Comparison of ENCODE assay signal across 6 cellular contexts in the genomic region with DNA sequence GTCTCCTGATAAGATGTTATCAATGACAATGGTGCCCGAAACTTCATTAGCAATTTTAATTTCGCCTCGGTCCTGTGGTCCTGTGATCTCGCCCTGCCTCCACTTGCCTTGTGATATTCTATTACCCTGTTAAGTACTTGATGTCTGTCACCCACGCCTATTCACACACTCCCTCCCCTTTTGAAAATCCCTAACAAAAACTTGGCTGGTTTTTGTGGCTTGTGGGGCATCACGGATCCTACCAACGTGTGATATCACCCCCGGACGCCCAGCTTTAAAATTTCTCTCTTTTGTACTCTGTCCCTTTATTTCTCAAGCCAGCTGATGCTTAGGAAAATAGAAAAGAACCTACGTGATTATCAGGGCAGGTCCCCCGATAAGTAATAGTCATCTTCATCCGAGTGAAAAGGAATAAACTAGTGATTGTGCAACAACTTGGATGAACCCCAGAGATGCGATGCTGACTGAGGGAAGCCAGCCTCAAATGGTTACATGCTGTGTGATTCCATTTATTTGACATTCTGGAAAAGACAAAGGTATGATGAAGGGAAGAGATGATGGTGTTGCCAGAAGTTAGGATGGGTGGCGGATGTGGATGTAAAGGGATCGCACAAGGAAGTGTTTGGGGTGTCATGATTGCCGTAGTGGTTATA. TPM values are rescaled to one million over a fixed set of nuclear protein-coding genes. Genes with fewer than 3 reads are reported as not detected.
DNase-seq lines count a peak whose midpoint lies in the region; ATAC-seq and TF ChIP-seq lines count a peak whose summit lies in the region.
"Not testable (repeated sequence)": the region's sequence is repeated elsewhere in the genome, so short reads cannot be mapped to it uniquely, and the experiment has no call there.

No MANE protein-coding gene starts in this region.

- not testable (repeated sequence) for H3K27ac ChIP-seq in H9 (ENCODE audit: insufficient read length, low read depth, low read length); IMR-90 (ENCODE audit: insufficient read depth, low read length); endodermal cell (ENCODE audit: low read depth, low read length); mesendoderm (ENCODE audit: low read depth, low read length)
- peak overlapping the region; percentile 91 for H3K27ac ChIP-seq in HUES48 (ENCODE audit: low read depth, low read length)

- H2BK12ac ChIP-seq in H9 (ENCODE audit: insufficient read length, low read depth, low read length) = not testable (repeated sequence)

- not testable (repeated sequence) for H3K9me1 ChIP-seq in IMR-90 (ENCODE audit: insufficient read depth, low read length)

- not testable (repeated sequence) for H3K27me3 ChIP-seq in H9 (ENCODE audit: insufficient read depth, low read length); HUES48 (ENCODE audit: control insufficient read depth, insufficient read depth, low read length); IMR-90 (ENCODE audit: control insufficient read depth, insufficient read depth, low read length); endodermal cell (ENCODE audit: control insufficient read depth, insufficient read depth, low read length, poor library complexity, severe bottlenecking); mesendoderm (ENCODE audit: insufficient read depth, low read length, poor library complexity)

- not testable (repeated sequence) for H3K79me2 ChIP-seq in H9 (ENCODE audit: insufficient read depth, low read length); mesendoderm (ENCODE audit: control insufficient read depth, insufficient read depth, low read length)

- not testable (repeated sequence) for H3K23ac ChIP-seq in H9 (ENCODE audit: insufficient read length, low read depth, low read length); IMR-90 (ENCODE audit: low read depth, low read length); mesendoderm (ENCODE audit: low read length)

- not testable (repeated sequence) for H2BK5ac ChIP-seq in H9 (ENCODE audit: insufficient read length, low read length); IMR-90 (ENCODE audit: low read depth, low read length, poor library complexity, severe bottlenecking)
- peak overlapping the region; percentile 79 for H2BK5ac ChIP-seq in mesendoderm (ENCODE audit: low read length)

- peaks cover 8 to 43% (median 24%) of the 10 kb centered on the region in 3 experiments; a peak in 6 of 7 replicates for H3K36me3 Mint-ChIP-seq in H9 (ENCODE audit: insufficient read depth in 1 of 3, low read depth in 3 of 3)
- H3K36me3 Mint-ChIP-seq in activated T-cell treated with anti-CD3 and anti-CD28 coated beads, Interleukin-2, amount 50 U/mL, for 24 hours (ENCODE audit: low read depth) = peaks cover 80% of the 10 kb centered on the region
- peaks cover 55% of the 10 kb centered on the region for H3K36me3 Mint-ChIP-seq in endodermal cell (ENCODE audit: low read depth)

- ATAC-seq in IMR-90 (ENCODE audit: low read depth) = not testable (repeated sequence)

- H3K79me1 ChIP-seq in H9 (ENCODE audit: insufficient read depth, low read depth, low read length, poor library complexity, severe bottlenecking); mesendoderm (ENCODE audit: low read length): not testable (repeated sequence)
- peaks cover 3 to 19% of the 10 kb centered on the region in 2 experiments; a peak in 3 of 4 replicates for H3K79me1 ChIP-seq in IMR-90 (ENCODE audit: low read depth in 1 of 2, low read length in 2 of 2)

- not testable (repeated sequence) for DNase-seq in H9; IMR-90; activated T-cell treated with anti-CD3 and anti-CD28 coated beads, Interleukin-2, amount 50 U/mL, for 24 hours
- DNase-seq in endodermal cell (peak; percentile 79), mesendoderm (peak; percentile 58)

- H2BK15ac ChIP-seq in H9 (ENCODE audit: low read depth, low read length); IMR-90 (ENCODE audit: low read depth, low read length); mesendoderm (replicated peaks; ENCODE audit: low read depth): not testable (repeated sequence)

- not testable (repeated sequence) for H3K56ac ChIP-seq in H9 (ENCODE audit: insufficient read length, low read depth, low read length); IMR-90 (ENCODE audit: extremely low read depth, insufficient read depth, low read length)
- H3K56ac ChIP-seq in mesendoderm (ENCODE audit: low read length) = peak overlapping the region; percentile 40

- TF ChIP-seq RAD21 in IMR-90 (IDR thresholded peaks at IDR 0.05; ENCODE audit: low read length) = not testable (repeated sequence)

- H2BK20ac ChIP-seq in H9 (ENCODE audit: low read depth, low read length, poor library complexity, severe bottlenecking); IMR-90 (ENCODE audit: low read depth, low read length): not testable (repeated sequence)

- TF ChIP-seq CTCF in H9 (conservative IDR thresholded peaks at IDR 0.05); IMR-90 (conservative IDR thresholded peaks at IDR 0.05; ENCODE audit: low read depth, low read length); endodermal cell (conservative IDR thresholded peaks at IDR 0.05): not testable (repeated sequence)

- H3K27me3 Mint-ChIP-seq in H9 (ENCODE audit: low read depth); activated T-cell treated with anti-CD3 and anti-CD28 coated beads, Interleukin-2, amount 50 U/mL, for 24 hours; endodermal cell (ENCODE audit: insufficient read depth): not testable (repeated sequence)

- TF ChIP-seq POLR2A in IMR-90 (IDR thresholded peaks at IDR 0.05; ENCODE audit: low read depth, low read length) = not testable (repeated sequence)

- H4K91ac ChIP-seq in H9 (ENCODE audit: insufficient read length, low read depth, low read length); IMR-90 (ENCODE audit: insufficient read depth, low read depth, low read length): not testable (repeated sequence)

- not testable (repeated sequence) for H3K9me3 Mint-ChIP-seq in H9; activated T-cell treated with anti-CD3 and anti-CD28 coated beads, Interleukin-2, amount 50 U/mL, for 24 hours; endodermal cell

- not testable (repeated sequence) for H4K8ac ChIP-seq in H9 (replicated peaks; ENCODE audit: insufficient read length, low read depth, low read length); IMR-90 (ENCODE audit: low read depth in 2 of 2, low read length in 2 of 2); mesendoderm (ENCODE audit: low read depth, low read length)

- H2AFZ ChIP-seq in H9 (ENCODE audit: low read length); IMR-90 (replicated peaks; ENCODE audit: low read length, poor library complexity): not testable (repeated sequence)

- H3K9me3 ChIP-seq in H9 (ENCODE audit: control insufficient read depth, low read depth, low read length); HUES48 (ENCODE audit: control insufficient read depth, insufficient read depth, low read length); IMR-90 (ENCODE audit: control insufficient read depth, insufficient read depth, low read length); endodermal cell (ENCODE audit: control insufficient read depth, low read length): not testable (repeated sequence)

- in situ Hi-C loops in IMR-90 (cut with MboI; ENCODE audit: low sequenced_read_pairs) = not testable (repeated sequence)

- H3T11ph ChIP-seq in H9 (ENCODE audit: low read length) = not testable (repeated sequence)

- H3K27ac Mint-ChIP-seq in H9 (peak overlapping the region in 2 of 3 experiments; percentile 51 to 55; a peak in 4 of 7 replicates), endodermal cell (peak overlapping the region; percentile 13)
- peak overlapping the region; percentile 19 for H3K27ac Mint-ChIP-seq in activated T-cell treated with anti-CD3 and anti-CD28 coated beads, Interleukin-2, amount 50 U/mL, for 24 hours

- not testable (repeated sequence) for H3K4me3 ChIP-seq in HUES48 (ENCODE audit: low read depth, low read length); IMR-90 (ENCODE audit: insufficient read depth, low read depth, low read length); endodermal cell (ENCODE audit: low read length); mesendoderm (ENCODE audit: low read length)

- POLR2A ChIA-PET in IMR-90 (lab: Charles Lee; ENCODE audit: unreplicated experiment) = not testable (repeated sequence)

- peaks cover 24% of the 10 kb centered on the region for H3K36me3 ChIP-seq in HUES48 (ENCODE audit: control insufficient read depth, insufficient read depth, low read length)
- peaks cover 20% of the 10 kb centered on the region for H3K36me3 ChIP-seq in IMR-90 (ENCODE audit: control insufficient read depth, insufficient read depth, low read length)
- H3K36me3 ChIP-seq in endodermal cell (ENCODE audit: control insufficient read depth, insufficient read depth, low read length) = peaks cover 36% of the 10 kb centered on the region
- not testable (repeated sequence) for H3K36me3 ChIP-seq in mesendoderm (ENCODE audit: control insufficient read depth, insufficient read depth, low read length)

- dilution Hi-C loops in IMR-90 (cut with HindIII; ENCODE audit: low sequenced_read_pairs, unreplicated experiment) = not testable (repeated sequence)

- CTCF ChIA-PET in IMR-90 (lab: Yijun Ruan, JAX) = not testable (repeated sequence)

- peaks cover 30 to 37% of the 10 kb centered on the region in 2 experiments for H3K4me1 Mint-ChIP-seq in H9
- peaks cover 14% of the 10 kb centered on the region for H3K4me1 Mint-ChIP-seq in activated T-cell treated with anti-CD3 and anti-CD28 coated beads, Interleukin-2, amount 50 U/mL, for 24 hours (ENCODE audit: low read depth)
- H3K4me1 Mint-ChIP-seq in endodermal cell = not testable (repeated sequence)

- H3K14ac ChIP-seq in H9 (ENCODE audit: insufficient read depth, low read length); IMR-90 (replicated peaks; ENCODE audit: low read depth, low read length): not testable (repeated sequence)

- peak overlapping the region in 1 of 2 experiments; percentile 1; a peak in 3 of 5 replicates for H3K4me3 Mint-ChIP-seq in H9
- not testable (repeated sequence) for H3K4me3 Mint-ChIP-seq in activated T-cell treated with anti-CD3 and anti-CD28 coated beads, Interleukin-2, amount 50 U/mL, for 24 hours; endodermal cell

- not testable (repeated sequence) for H3K23me2 ChIP-seq in H9 (ENCODE audit: insufficient read length, low read depth, low read length, poor library complexity, severe bottlenecking)

- WGBS in H9 (ENCODE audit: extremely low coverage, insufficient read length, low lambda C conversion rate) = 100% methylated on average over 2 of the region's 16 CpGs
- WGBS in IMR-90 (ENCODE audit: extremely low coverage in 2 of 2, insufficient read length in 1 of 2), 2 experiments = 77 to 100% methylated on average over 1 to 5 of the region's 16 CpGs
- WGBS in endodermal cell (ENCODE audit: insufficient coverage in 1 of 2, insufficient read length in 1 of 2), 2 experiments = 46 to 63% methylated on average over 7 to 16 of the region's 16 CpGs
- no CpG with 5 or more reads among the region's 16 CpGs for WGBS in mesendoderm (ENCODE audit: extremely low coverage, insufficient coverage, low lambda C conversion rate)

- not testable (repeated sequence) for H4K5ac ChIP-seq in H9 (ENCODE audit: insufficient read length, low read depth, low read length); IMR-90 (ENCODE audit: low read depth, low read length)
- H4K5ac ChIP-seq in mesendoderm (ENCODE audit: low read length) = peak overlapping the region; percentile 47

- not testable (repeated sequence) for H3K18ac ChIP-seq in H9 (ENCODE audit: insufficient read length, low read depth, low read length); IMR-90 (ENCODE audit: low read depth, low read length); mesendoderm (ENCODE audit: low read length)

- intact Hi-C loops in IMR-90 (cut with micrococcal nuclease) = not testable (repeated sequence)

- H3K4me1 ChIP-seq in H9 (ENCODE audit: insufficient read depth, low read length); IMR-90 (ENCODE audit: control insufficient read depth, insufficient read depth, low read length); endodermal cell (ENCODE audit: control insufficient read depth, insufficient read depth, low read length); mesendoderm (ENCODE audit: control insufficient read depth, low read depth, low read length): not testable (repeated sequence)
- H3K4me1 ChIP-seq in HUES48 (ENCODE audit: control insufficient read depth, insufficient read depth, low read length) = peaks cover 14% of the 10 kb centered on the region

- not testable (repeated sequence) for H3K4ac ChIP-seq in H9 (ENCODE audit: low read depth, low read length); IMR-90 (ENCODE audit: low read depth, low read length); mesendoderm (ENCODE audit: low read depth, low read length)

- not testable (repeated sequence) for H4K20me1 ChIP-seq in H9 (ENCODE audit: control insufficient read depth, insufficient read depth, insufficient read length)
- H4K20me1 ChIP-seq in IMR-90 (ENCODE audit: insufficient read depth, low read length) = peaks cover 31% of the 10 kb centered on the region

- H3K4me2 ChIP-seq in H9 (ENCODE audit: insufficient read depth, insufficient read length, low read length); IMR-90 (ENCODE audit: low read depth, low read length); mesendoderm (ENCODE audit: low read length): not testable (repeated sequence)

- not testable (repeated sequence) for H2AK5ac ChIP-seq in H9 (ENCODE audit: insufficient read length, low read length); IMR-90 (ENCODE audit: low read depth, low read length); mesendoderm (ENCODE audit: low read length)

- not testable (repeated sequence) for H2AK9ac ChIP-seq in IMR-90 (replicated peaks; ENCODE audit: low read depth, low read length, poor library complexity)

- H3K9ac ChIP-seq in H9 (ENCODE audit: extremely low read depth, insufficient read length, low read length); HUES48 (ENCODE audit: low read depth, low read length); IMR-90 (ENCODE audit: low read depth, low read length); endodermal cell (ENCODE audit: extremely low read depth, low read length, poor library complexity, severe bottlenecking); mesendoderm (ENCODE audit: low read length): not testable (repeated sequence)

- H2BK120ac ChIP-seq in H9 (ENCODE audit: low read depth, low read length, poor library complexity, severe bottlenecking); IMR-90 (ENCODE audit: low read depth, low read length); mesendoderm (ENCODE audit: low read depth, low read length): not testable (repeated sequence)

- not testable (repeated sequence) for BruUV-seq in IMR-90 (replicated peaks; lab: Mats Ljungman, UMichigan)

RNA-seq across cellular contexts. Expression of gene ZNFX1, which starts 16.3 kb away (rescaled TPM):
- total RNA-seq in H9 (2021) = 12.8 and 13.3 TPM in 2 replicates
- 46.7 and 60.9 TPM in 2 replicates for total RNA-seq in IMR-90 (2012; rRNA removed)
- 8.5 and 10.9 TPM in 2 replicates for polyA plus RNA-seq in IMR-90 (2012; rRNA removed)
- polyA plus RNA-seq in IMR-90 (2012; cell fraction: cytosol; rRNA removed) = 4.3 and 5.4 TPM in 2 replicates
- 5.7 and 9.9 TPM in 2 replicates for polyA plus RNA-seq in IMR-90 (2012; cell fraction: nucleus; rRNA removed; ENCODE audit: low replicate concordance)
- 1 to 10 TPM; 8.1 to 8.9 TPM for total RNA-seq in endodermal cell
- polyA plus RNA-seq in endodermal cell (2013, experiment 1 of 2) = 6.7 TPM
- polyA plus RNA-seq in endodermal cell (2013, experiment 2 of 2) = 6.1 TPM
- polyA plus RNA-seq in mesendoderm (2013, experiment 1 of 2) = 6.2 TPM
- polyA plus RNA-seq in mesendoderm (2013, experiment 2 of 2) = 6.1 TPM
